ENCODE assay signal across 9 cellular contexts in the genomic region with DNA sequence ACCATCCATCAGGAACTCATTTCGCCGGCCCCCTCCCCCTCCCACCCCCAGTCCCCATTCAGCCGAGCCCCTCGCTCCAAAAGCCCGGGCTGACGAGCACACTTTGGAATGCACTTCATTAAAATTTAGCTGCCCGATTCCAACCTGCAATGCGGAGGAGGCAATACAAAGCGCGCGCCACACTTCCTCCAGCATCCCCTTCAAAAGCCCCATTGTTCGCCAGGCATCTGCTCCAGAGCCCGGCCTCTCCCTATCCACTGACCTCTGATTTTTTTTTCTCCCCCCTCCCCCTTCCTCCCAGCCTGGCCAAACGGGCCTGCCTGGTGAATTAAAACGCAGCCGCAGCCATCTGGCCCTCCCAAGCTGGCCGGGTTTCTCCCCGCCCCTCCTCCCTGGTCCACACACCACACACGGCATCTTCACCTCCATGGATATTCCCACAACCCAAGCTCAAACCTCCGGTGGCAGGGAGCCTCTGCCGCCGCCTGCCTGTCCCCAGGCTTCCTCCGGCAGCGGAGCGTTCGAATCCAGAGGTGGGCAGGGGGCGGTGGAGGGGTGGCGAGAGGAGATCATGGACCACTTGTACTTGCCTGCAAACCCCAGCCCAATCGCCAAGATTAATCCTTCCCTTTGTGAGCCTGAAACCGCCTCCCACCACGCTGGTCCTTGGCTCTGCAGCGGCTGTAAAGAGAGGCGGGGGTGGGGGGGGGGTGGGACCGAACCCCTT.
DNase-seq lines count a peak whose midpoint lies in the region; ATAC-seq and TF ChIP-seq lines count a peak whose summit lies in the region.
"Had no signal": no experiment of that assay in that cellular context is flagged by ENCODE, and none has a peak within 500 bp of the region (broad histone marks: within the 10 kb centered on the region; RNA-seq: fewer than 3 reads in every experiment).

No MANE protein-coding gene starts in this region.

- peak overlapping the region; percentile 46 for H3K4me2 ChIP-seq in neural cell (ENCODE audit: low read length)

- peak overlapping the region; percentile 95 for H3K27ac ChIP-seq in neural cell (ENCODE audit: low read length)

- H4K20me1 ChIP-seq in neural cell (ENCODE audit: insufficient read depth): no peaks in the 10 kb centered on the region

- no peaks in the 10 kb centered on the region for H3K9me2 ChIP-seq in neural cell (ENCODE audit: insufficient read depth, low read length)

- TF ChIP-seq POLR2A in lower leg skin (IDR thresholded peaks at IDR 0.05): no peak

- intact Hi-C loops in lower leg skin (cut with DNase I; ENCODE audit: low total_unique reads): no loop called here

- H3K27ac Mint-ChIP-seq in activated CD4-positive, alpha-beta T cell treated with anti-CD3 and anti-CD28 coated beads, Interleukin-2, amount 10 ng/mL, durations not matched to agents 7 days and 5 days: no peak overlapping the region

- peaks cover 42% of the 10 kb centered on the region for H3K79me2 ChIP-seq in neural cell (replicated peaks; ENCODE audit: insufficient read depth, low read length)

- TF ChIP-seq CTCF in foreskin fibroblast (IDR thresholded peaks at IDR 0.05; ENCODE audit: low read depth, low read length) (no peak), neural cell (IDR thresholded peaks at IDR 0.05; ENCODE audit: poor library complexity, severe bottlenecking) (peak; percentile 19), lower leg skin (IDR thresholded peaks at IDR 0.05) (no peak)

- CTCF ChIA-PET in activated CD4-positive, alpha-beta T cell treated with anti-CD3 and anti-CD28 coated beads, Interleukin-2, amount 10 ng/mL, durations not matched to agents 7 days and 5 days (lab: Charles Lee): no interaction called here

- H3K27me3 ChIP-seq in neural cell (ENCODE audit: insufficient read depth, low read depth, low read length): no peaks in the 10 kb centered on the region

- H3K27me3 Mint-ChIP-seq in activated CD4-positive, alpha-beta T cell treated with anti-CD3 and anti-CD28 coated beads, Interleukin-2, amount 10 ng/mL, durations not matched to agents 7 days and 5 days: peaks cover 12% of the 10 kb centered on the region

- DNase-seq in Ammon's horn (ENCODE audit: low spot score): peak; percentile 86
- peak; percentile 82 to 90 for DNase-seq in NCI-H524 (lab: John Stamatoyannopoulos, UW)
- peak in 1 of 2 donors; percentile 77 for DNase-seq in foreskin fibroblast
- no peak for DNase-seq in SW 1271 (lab: John Stamatoyannopoulos, UW)
- no peak for DNase-seq in activated CD4-positive, alpha-beta T cell treated with anti-CD3 and anti-CD28 coated beads, Interleukin-2, amount 10 ng/mL, durations not matched to agents 7 days and 5 days
- DNase-seq in lower leg skin (ENCODE audit: low spot score in 2 of 2): no peak
- DNase-seq: NCI-H1436 treated with DMSO at 0.1 percent for 48 hours had no signal

- H3K4me1 Mint-ChIP-seq in activated CD4-positive, alpha-beta T cell treated with anti-CD3 and anti-CD28 coated beads, Interleukin-2, amount 10 ng/mL, durations not matched to agents 7 days and 5 days: no peaks in the 10 kb centered on the region

- no peak overlapping the region for H3K4me3 Mint-ChIP-seq in activated CD4-positive, alpha-beta T cell treated with anti-CD3 and anti-CD28 coated beads, Interleukin-2, amount 10 ng/mL, durations not matched to agents 7 days and 5 days

- no peaks in the 10 kb centered on the region for H3K36me3 ChIP-seq in neural cell (ENCODE audit: insufficient read depth, low read length)

- 10 to 11% methylated on average over 24 to 27 of the region's 34 CpGs for WGBS in lower leg skin, 2 donors

- peak overlapping the region; percentile 46 to 51 for H3K4me3 ChIP-seq in foreskin fibroblast (ENCODE audit: low read depth in 1 of 2, low read length in 2 of 2)
- H3K4me3 ChIP-seq in neural cell (ENCODE audit: low read length): peak overlapping the region; percentile 72
- H3K4me3 ChIP-seq in lower leg skin (ENCODE audit: low read depth, poor library complexity, severe bottlenecking): no peak overlapping the region

- H3F3A ChIP-seq in neural cell (ENCODE audit: insufficient read depth, low read length, poor library complexity, severe bottlenecking): peaks cover 6% of the 10 kb centered on the region

- no peaks in the 10 kb centered on the region for H3K9me3 Mint-ChIP-seq in activated CD4-positive, alpha-beta T cell treated with anti-CD3 and anti-CD28 coated beads, Interleukin-2, amount 10 ng/mL, durations not matched to agents 7 days and 5 days

- no peak for TF ChIP-seq EP300 in neural cell (conservative IDR thresholded peaks at IDR 0.05; ENCODE audit: poor library complexity, severe bottlenecking)

- no peaks in the 10 kb centered on the region for H3K9me3 ChIP-seq in neural cell (ENCODE audit: low read length)

- H3K9ac ChIP-seq in neural cell (ENCODE audit: low read length): peak overlapping the region; percentile 98

- H2AFZ ChIP-seq in neural cell (ENCODE audit: low read depth, low read length): peak overlapping the region; percentile 93

- no peak for TF ChIP-seq RAD21 in neural cell (conservative IDR thresholded peaks at IDR 0.05)

- POLR2A ChIA-PET in activated CD4-positive, alpha-beta T cell treated with anti-CD3 and anti-CD28 coated beads, Interleukin-2, amount 10 ng/mL, durations not matched to agents 7 days and 5 days (lab: Charles Lee): interaction anchor here (0.7 kb wide), 1 partner anchor 1319 kb away, joined by 5 read pairs; no protein-coding TSS in a partner anchor

- no peaks in the 10 kb centered on the region for H3K36me3 Mint-ChIP-seq in activated CD4-positive, alpha-beta T cell treated with anti-CD3 and anti-CD28 coated beads, Interleukin-2, amount 10 ng/mL, durations not matched to agents 7 days and 5 days (ENCODE audit: low read depth)

- ATAC-seq in activated CD4-positive, CD25-positive, alpha-beta regulatory T cell treated with anti-CD3 and anti-CD28 coated beads, Interleukin-2, amount 50 U/mL, for 24 hours: no peak

TF ChIP-seq in neural cell, 6 proteins besides CTCF, POLR2A, EP300 and RAD21:
- TF ChIP-seq EZH2 (IDR thresholded peaks at IDR 0.05; ENCODE audit: borderline replicate concordance, insufficient read depth, low read length, poor library complexity, severe bottlenecking) (no peak), TAF1 (IDR thresholded peaks at IDR 0.05; ENCODE audit: low read depth) (peak; percentile 67), MXI1 (conservative IDR thresholded peaks at IDR 0.05; ENCODE audit: poor library complexity, severe bottlenecking) (no peak), POLR2AphosphoS5 (IDR thresholded peaks at IDR 0.05) (no peak), SMC3 (conservative IDR thresholded peaks at IDR 0.05; ENCODE audit: poor library complexity) (peak; percentile 38)
- TF ChIP-seq, protein P1, sequence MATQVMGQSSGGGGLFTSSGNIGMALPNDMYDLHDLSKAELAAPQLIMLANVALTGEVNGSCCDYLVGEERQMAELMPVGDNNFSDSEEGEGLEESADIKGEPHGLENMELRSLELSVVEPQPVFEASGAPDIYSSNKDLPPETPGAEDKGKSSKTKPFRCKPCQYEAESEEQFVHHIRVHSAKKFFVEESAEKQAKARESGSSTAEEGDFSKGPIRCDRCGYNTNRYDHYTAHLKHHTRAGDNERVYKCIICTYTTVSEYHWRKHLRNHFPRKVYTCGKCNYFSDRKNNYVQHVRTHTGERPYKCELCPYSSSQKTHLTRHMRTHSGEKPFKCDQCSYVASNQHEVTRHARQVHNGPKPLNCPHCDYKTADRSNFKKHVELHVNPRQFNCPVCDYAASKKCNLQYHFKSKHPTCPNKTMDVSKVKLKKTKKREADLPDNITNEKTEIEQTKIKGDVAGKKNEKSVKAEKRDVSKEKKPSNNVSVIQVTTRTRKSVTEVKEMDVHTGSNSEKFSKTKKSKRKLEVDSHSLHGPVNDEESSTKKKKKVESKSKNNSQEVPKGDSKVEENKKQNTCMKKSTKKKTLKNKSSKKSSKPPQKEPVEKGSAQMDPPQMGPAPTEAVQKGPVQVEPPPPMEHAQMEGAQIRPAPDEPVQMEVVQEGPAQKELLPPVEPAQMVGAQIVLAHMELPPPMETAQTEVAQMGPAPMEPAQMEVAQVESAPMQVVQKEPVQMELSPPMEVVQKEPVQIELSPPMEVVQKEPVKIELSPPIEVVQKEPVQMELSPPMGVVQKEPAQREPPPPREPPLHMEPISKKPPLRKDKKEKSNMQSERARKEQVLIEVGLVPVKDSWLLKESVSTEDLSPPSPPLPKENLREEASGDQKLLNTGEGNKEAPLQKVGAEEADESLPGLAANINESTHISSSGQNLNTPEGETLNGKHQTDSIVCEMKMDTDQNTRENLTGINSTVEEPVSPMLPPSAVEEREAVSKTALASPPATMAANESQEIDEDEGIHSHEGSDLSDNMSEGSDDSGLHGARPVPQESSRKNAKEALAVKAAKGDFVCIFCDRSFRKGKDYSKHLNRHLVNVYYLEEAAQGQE (IDR thresholded peaks at IDR 0.05; ENCODE audit: borderline replicate concordance): peak; percentile 90

Comparison
In these comparisons a context has a peak if more than half of its experiments do, and no peak if none do; other contexts are left out.
1. DNase-seq: peak in Ammon's horn (single experiment) and NCI-H524 (2 of 2); none in SW 1271 (0 of 2), activated CD4-positive, alpha-beta T cell treated with anti-CD3 and anti-CD28 coated beads, Interleukin-2, amount 10 ng/mL, durations not matched to agents 7 days and 5 days (single experiment) and lower leg skin (0 of 2).